8 cellular contexts compared by ENCODE assay signal in genomic region chr11:6619021-6619745, GRCh38. TPM values are rescaled to one million over a fixed set of nuclear protein-coding genes. Genes with fewer than 3 reads are reported as not detected.
DNase-seq lines count a peak whose midpoint lies in the region; ATAC-seq, FAIRE-seq and TF ChIP-seq lines count a peak whose summit lies in the region.

Gene TPP1, minus strand, starts transcription at chr11:6619422. Its CDS starts 22 bp downstream, at chr11:6619400.

- H3K4me2 ChIP-seq in keratinocyte (ENCODE audit: control insufficient read depth, extremely low read depth, insufficient read depth, low read depth, low read length) = peak within 1 kb of the TSS; percentile 94

- DNase-seq in AML-193 (lab: John Stamatoyannopoulos, UW) = peak; percentile 85 to 90
- DNase-seq in NCI-H446 treated with DMSO at 0.1 percent for 48 hours (lab: John Stamatoyannopoulos, UW) = peak; percentile 88
- peak; percentile 93 to 95 for DNase-seq in cerebellar nuclear complex (lab: John Stamatoyannopoulos, UW)
- DNase-seq in keratinocyte (ENCODE audit: low read depth, low spot score) = peak; percentile 74
- peak; percentile 71 to 80 for DNase-seq in stimulated activated CD4-positive, alpha-beta T cell treated with anti-CD3 and anti-CD28 coated beads, Interleukin-15, amount 100 ng/mL, for 1 hour (ENCODE audit: low read depth in 1 of 2, low spot score in 1 of 2)

- H3K27ac ChIP-seq in keratinocyte (ENCODE audit: control insufficient read depth, insufficient read depth, low read length) = peak within 1 kb of the TSS; percentile 85

- H2AFZ ChIP-seq in keratinocyte (ENCODE audit: control insufficient read depth, low read length) = peak within 1 kb of the TSS; percentile 56

- H4K20me1 ChIP-seq in keratinocyte (ENCODE audit: control insufficient read depth, extremely low read depth, insufficient read depth, low read length) = no peaks in the 10 kb centered on the region

- peak; percentile 98 for ATAC-seq in HG03378 (IDR thresholded peaks at IDR 0.05; ENCODE audit: unreplicated experiment)
- ATAC-seq in activated CD4-positive, CD25-positive, alpha-beta regulatory T cell treated with anti-CD3 and anti-CD28 coated beads, Interleukin-2, amount 50 U/mL, for 24 hours = peak; percentile 94

- H3K36me3 ChIP-seq in keratinocyte (ENCODE audit: control insufficient read depth in 2 of 2, extremely low read depth in 1 of 2, insufficient read depth in 2 of 2, low read length in 2 of 2) = peaks cover 22 to 23% of the 10 kb centered on the region in 2 experiments

- peaks cover 12% of the 10 kb centered on the region for H3K4me1 ChIP-seq in keratinocyte (ENCODE audit: control insufficient read depth, extremely low read depth, insufficient read depth, low read length)

- peak within 1 kb of the TSS; percentile 80 to 97 (median 82) for H3K4me3 ChIP-seq in keratinocyte (ENCODE audit: control insufficient read depth in 2 of 3, extremely low read depth in 1 of 3, insufficient read depth in 2 of 3, low read depth in 1 of 3, low read length in 3 of 3)

- peaks cover 4% of the 10 kb centered on the region for H3K79me2 ChIP-seq in keratinocyte (ENCODE audit: control insufficient read depth, insufficient read depth, low read length)

- no peaks in the 10 kb centered on the region for H3K27me3 ChIP-seq in keratinocyte (ENCODE audit: control insufficient read depth, extremely low read depth, insufficient read depth, low read length)

- dilution Hi-C loops in keratinocyte (cut with MboI; ENCODE audit: extremely low pct_ligation_motif_present, low sequenced_read_pairs) = no loop called here

- peak in 1 of 3 experiments; percentile 3 for TF ChIP-seq CTCF in keratinocyte (optimal IDR thresholded peaks at IDR 0.05 in 1 of 3, IDR thresholded peaks at IDR 0.05 in 1 of 3, conservative IDR thresholded peaks at IDR 0.05 in 1 of 3; ENCODE audit: extremely low read depth in 1 of 3, insufficient read depth in 2 of 3, low read length in 3 of 3)

- H3K9ac ChIP-seq in keratinocyte (ENCODE audit: control insufficient read depth, extremely low read depth, insufficient read depth, low read length) = peak within 1 kb of the TSS; percentile 87

- peak; percentile 78 for TF ChIP-seq POLR2A in GM19099 (IDR thresholded peaks at IDR 0.05; ENCODE audit: extremely low read depth, insufficient read length, low read depth)

- FAIRE-seq in keratinocyte (lab: Jason Lieb, UNC) = peak; percentile 97

- H3K9me3 ChIP-seq in keratinocyte (ENCODE audit: control insufficient read depth, low read depth, low read length) = no peaks in the 10 kb centered on the region

- H3K9me1 ChIP-seq in keratinocyte (ENCODE audit: control insufficient read depth, extremely low read depth, insufficient read depth, low read length) = no peaks in the 10 kb centered on the region

RNA-seq across cellular contexts. Expression of gene TPP1, which starts in this region (rescaled TPM):
- polyA plus RNA-seq in keratinocyte = 34.8 to 61.3 TPM (median 55.3 TPM) in 3 replicates
- 40.5 TPM for polyA plus RNA-seq in keratinocyte (2011; ENCODE audit: low read depth)
- polyA plus RNA-seq in keratinocyte (2011; cell fraction: cytosol; rRNA removed) = 27.1 and 53.7 TPM in 2 replicates
- polyA plus RNA-seq in keratinocyte (2011; cell fraction: nucleus; rRNA removed) = 182 and 196 TPM in 2 replicates
- 42.9 and 52.9 TPM in 2 replicates for polyA plus RNA-seq in keratinocyte (2012; ENCODE audit: low replicate concordance)
- 50.5 to 109 TPM (median 70.8 TPM) in 3 replicates for polyA minus RNA-seq in keratinocyte
- 80.2 TPM for polyA minus RNA-seq in keratinocyte (2011; cell fraction: cytosol; rRNA and poly(A)+ RNA removed)
- 76.6 and 90.7 TPM in 2 replicates for polyA minus RNA-seq in keratinocyte (2011; cell fraction: nucleus; rRNA and poly(A)+ RNA removed)

Comparison
In these comparisons a context has a peak if more than half of its experiments do, and no peak if none do; other contexts are left out.
1. Peak in every context shown above with its lines: DNase-seq, ATAC-seq, H3K4me3 ChIP-seq and H3K27ac ChIP-seq.